ENCODE assay signal across 18 cellular contexts in the genomic region with DNA sequence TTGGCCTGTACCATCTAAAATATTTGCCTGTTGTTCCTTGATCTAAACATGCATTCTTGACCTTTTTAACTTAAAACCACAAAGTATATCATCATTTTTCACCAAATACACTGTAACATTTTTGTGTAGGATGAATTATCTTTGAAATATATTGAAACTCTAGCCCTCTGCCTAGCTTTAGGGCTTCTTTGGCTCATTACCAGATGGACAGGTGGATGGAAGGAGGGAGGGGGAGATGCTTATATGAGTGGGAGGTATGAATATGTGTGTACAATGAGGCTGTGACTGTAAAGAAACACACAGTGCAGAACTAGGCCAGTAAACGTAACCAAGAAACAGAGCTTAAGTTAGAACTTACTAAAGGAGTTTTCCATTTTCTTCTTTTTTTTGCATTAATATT.
DNase-seq lines count a peak whose midpoint lies in the region; ATAC-seq lines count a peak whose summit lies in the region.
"Had no signal": no experiment of that assay in that cellular context is flagged by ENCODE, and none has a peak within 500 bp of the region (broad histone marks: within the 10 kb centered on the region; RNA-seq: fewer than 3 reads in every experiment).

No MANE protein-coding gene starts in this region.

- no peak for ATAC-seq in GM21360 (IDR thresholded peaks at IDR 0.05; ENCODE audit: unreplicated experiment)
- ATAC-seq: GM12878 had no signal

- intact Hi-C loops in cardiac septum (cut with DNase I), result loop anchor here (5.0 to 10.0 kb wide), 2 partner anchors 118 to 480 kb away; partner anchors contain the start of gene ESRRG

- DNase-seq in NCI-H2029 treated with DMSO at 0.1 percent for 48 hours (lab: John Stamatoyannopoulos, UW) (peak; percentile 29), NCI-H2029 (lab: John Stamatoyannopoulos, UW) (no peak), COLO668 (lab: John Stamatoyannopoulos, UW; ENCODE audit: unreplicated experiment) (peak; percentile 18), NCI-H1092 treated with DMSO at 0.1 percent for 48 hours (lab: John Stamatoyannopoulos, UW) (peak; percentile 79), NCI-H524 treated with DMSO at 0.1 percent for 48 hours (lab: John Stamatoyannopoulos, UW) (peak; percentile 52), dermis blood vessel endothelial cell (no peak), cardiac septum (ENCODE audit: low spot score) (no peak)
- DNase-seq: 8988T; BE2C; Calu3; CD4-positive, alpha-beta T cell; DND-41; GDM1; NCI-H1436 treated with DMSO at 0.1 percent for 48 hours; NCI-H226; Right ventricle myocardium superior had no signal

Comparison
In these comparisons a context has a peak if more than half of its experiments do, and no peak if none do; other contexts are left out.
1. DNase-seq: peak in NCI-H2029 treated with DMSO at 0.1 percent for 48 hours (single experiment), COLO668 (single experiment), NCI-H1092 treated with DMSO at 0.1 percent for 48 hours (single experiment) and NCI-H524 treated with DMSO at 0.1 percent for 48 hours (single experiment); none in NCI-H2029 (single experiment), dermis blood vessel endothelial cell (single experiment) and cardiac septum (single experiment).